ENCODE assay signal across 11 cellular contexts in the genomic region with DNA sequence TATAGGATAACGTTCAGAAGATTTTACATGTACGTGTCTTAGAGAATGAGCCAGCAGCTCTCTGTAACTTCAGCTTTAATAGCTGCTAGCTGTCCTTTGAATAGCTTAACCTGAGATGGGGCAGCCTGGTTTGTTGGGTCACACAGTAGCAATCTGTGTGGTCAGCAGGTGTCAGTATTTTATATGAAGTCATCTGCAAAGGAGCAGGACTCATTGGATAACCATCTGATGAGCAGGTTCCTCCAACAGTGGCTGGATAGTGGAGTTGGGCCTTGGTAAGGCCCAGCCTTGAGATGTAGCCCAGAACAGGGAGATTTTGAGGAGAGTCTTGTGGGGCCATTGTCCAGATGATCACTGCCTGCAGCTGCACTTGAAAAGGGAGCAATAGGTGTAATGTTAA. TPM values are rescaled to one million over a fixed set of nuclear protein-coding genes. Genes with fewer than 3 reads are reported as not detected.
DNase-seq lines count a peak whose midpoint lies in the region; ATAC-seq, FAIRE-seq and TF ChIP-seq lines count a peak whose summit lies in the region.
"Had no signal": no experiment of that assay in that cellular context is flagged by ENCODE, and none has a peak within 500 bp of the region (broad histone marks: within the 10 kb centered on the region; RNA-seq: fewer than 3 reads in every experiment).

No MANE protein-coding gene starts in this region.

- H2AFZ ChIP-seq in Loucy (ENCODE audit: low read length): no peak overlapping the region

- H3K27ac ChIP-seq in A549: peak overlapping the region; percentile 63 to 85
- no peak overlapping the region for H3K27ac ChIP-seq in effector memory CD4-positive, alpha-beta T cell (ENCODE audit: insufficient read depth, low read length, poor library complexity, severe bottlenecking)
- H3K27ac ChIP-seq: C4-2B, neutrophil had no signal

- peak; percentile 66 to 80; a peak in 4 of 6 replicates for ATAC-seq in A549

- FAIRE-seq in A549 (lab: Jason Lieb, UNC): no peak

- no peak overlapping the region for H3K9ac ChIP-seq in Loucy (ENCODE audit: low read depth, low read length, poor library complexity, severe bottlenecking)

- H3K9me2 ChIP-seq in Loucy (replicated peaks; ENCODE audit: low read depth, low read length): no peaks in the 10 kb centered on the region

- no peaks in the 10 kb centered on the region for H3K79me2 ChIP-seq in Loucy (ENCODE audit: insufficient read depth, low read length)

- TF ChIP-seq CTCF in A549 (IDR thresholded peaks at IDR 0.05): peak; percentile 25; the same call in 1 of the 3 replicates
- TF ChIP-seq CTCF in Loucy (conservative IDR thresholded peaks at IDR 0.05; ENCODE audit: low read length): peak; percentile 20
- no peak for TF ChIP-seq CTCF in fibroblast of mammary gland (conservative IDR thresholded peaks at IDR 0.05; ENCODE audit: control insufficient read depth, insufficient read depth, low read depth, low read length)

- WGBS in A549 (ENCODE audit: missing lambda C conversion rate): 85% methylated on average over 2 of the region's 2 CpGs

- no peak for TF ChIP-seq EP300 in A549 (IDR thresholded peaks at IDR 0.05)

- H3K27me3 ChIP-seq in Loucy (ENCODE audit: insufficient read depth, low read length, poor library complexity, severe bottlenecking): no peaks in the 10 kb centered on the region
- no peaks in the 10 kb centered on the region for H3K27me3 ChIP-seq in effector memory CD4-positive, alpha-beta T cell (replicated peaks; ENCODE audit: control insufficient read depth, insufficient read depth, low read length, poor library complexity, severe bottlenecking)
- H3K27me3 ChIP-seq: neutrophil had no signal

- POLR2A ChIA-PET in A549 (lab: Yijun Ruan, JAX): no interaction called here

- no peaks in the 10 kb centered on the region for H3K36me3 ChIP-seq in Loucy (ENCODE audit: insufficient read depth, low read length)
- no peaks in the 10 kb centered on the region for H3K36me3 ChIP-seq in effector memory CD4-positive, alpha-beta T cell (ENCODE audit: control insufficient read depth, insufficient read depth, low read length)
- H3K36me3 ChIP-seq: neutrophil had no signal

- no peaks in the 10 kb centered on the region for H3K9me3 ChIP-seq in A549
- no peaks in the 10 kb centered on the region for H3K9me3 ChIP-seq in Loucy (ENCODE audit: insufficient read depth, low read depth, low read length)
- H3K9me3 ChIP-seq in effector memory CD4-positive, alpha-beta T cell (ENCODE audit: control insufficient read depth, low read length): no peaks in the 10 kb centered on the region
- H3K9me3 ChIP-seq: neutrophil had no signal

- H3F3A ChIP-seq in Loucy (ENCODE audit: low read depth): no peaks in the 10 kb centered on the region

- H3K4me1 ChIP-seq in A549: peaks cover 14% of the 10 kb centered on the region; the same call in 2 of the 3 replicates
- H3K4me1 ChIP-seq in Loucy (ENCODE audit: insufficient read depth, low read length, poor library complexity, severe bottlenecking): peaks cover 6% of the 10 kb centered on the region
- no peaks in the 10 kb centered on the region for H3K4me1 ChIP-seq in effector memory CD4-positive, alpha-beta T cell (ENCODE audit: control insufficient read depth, insufficient read depth, low read length, poor library complexity, severe bottlenecking)

- no peak overlapping the region for H3K4me2 ChIP-seq in A549
- H3K4me2 ChIP-seq in Loucy (ENCODE audit: low read depth, low read length, poor library complexity, severe bottlenecking): no peak overlapping the region

- peak; percentile 17 to 66 for DNase-seq in A549 (ENCODE audit: low read depth in 1 of 2, low spot score in 1 of 2)
- DNase-seq in fibroblast of mammary gland (ENCODE audit: low read depth): peak; percentile 25
- DNase-seq in SIG-M5 treated with dmso at 0.1 percent for 504 hours (lab: John Stamatoyannopoulos, UW; ENCODE audit: unreplicated experiment): no peak
- DNase-seq in effector memory CD4-positive, alpha-beta T cell: no peak
- no peak for DNase-seq in NCI-H69 (lab: John Stamatoyannopoulos, UW)
- DNase-seq: activated naive CD4-positive, alpha-beta T cell treated with anti-CD3 and anti-CD28 coated beads, Interleukin-2, amount 50 U/mL, for 16 hours; foreskin melanocyte; NCI-H1694 had no signal

- H4K20me1 ChIP-seq in Loucy (ENCODE audit: insufficient read depth, low read length, poor library complexity, severe bottlenecking): no peaks in the 10 kb centered on the region

- TF ChIP-seq RAD21 in A549 (conservative IDR thresholded peaks at IDR 0.05 in 1 of 2, IDR thresholded peaks at IDR 0.05 in 1 of 2): peak in 1 of 2 experiments; percentile 52; a peak in 4 of 5 replicates

- CTCF ChIA-PET in A549 (lab: Yijun Ruan, JAX): interaction anchor here (1.0 to 3.2 kb wide), 2 partner anchors 32 to 55 kb away, joined by 3 to 13 read pairs; no protein-coding TSS in a partner anchor

- no peak for TF ChIP-seq POLR2A in A549 (IDR thresholded peaks at IDR 0.05; ENCODE audit: low read length)

- no peak overlapping the region for H3K4me3 ChIP-seq in A549
- H3K4me3 ChIP-seq in Loucy (ENCODE audit: low read length, poor library complexity, severe bottlenecking): no peak overlapping the region
- H3K4me3 ChIP-seq in fibroblast of mammary gland (ENCODE audit: control insufficient read depth, low read depth, low read length): no peak overlapping the region
- no peak overlapping the region for H3K4me3 ChIP-seq in effector memory CD4-positive, alpha-beta T cell (ENCODE audit: insufficient read depth, low read depth, low read length, poor library complexity, severe bottlenecking)

TF ChIP-seq in A549, 52 proteins besides CTCF, POLR2A, EP300 and RAD21:
- 0 out of 3 replicates have a peak, but pooled peaks have one; percentile 15 for TF ChIP-seq SMC3 (IDR thresholded peaks at IDR 0.05)
- no peak for TF ChIP-seq ZNF302 (CRISPR knock-in tag; IDR thresholded peaks at IDR 0.05)

RNA-seq across cellular contexts. Expression of a gene that starts 6.4 kb away (rescaled TPM):
- not detected in 2 replicates for polyA plus RNA-seq in A549 (2011; rRNA removed)
- polyA plus RNA-seq in A549 (2012; cell fraction: cytosol; rRNA removed): not detected in 2 replicates
- polyA plus RNA-seq in A549 (2012; cell fraction: nucleus; rRNA removed): not detected in 2 replicates
- polyA plus RNA-seq in A549 (2017; fragmentation: RNase III; extraction: RNeasy Plus Mini Kit Qiagen cat#74134 plus additional on column Dnase treatment): not detected in 3 replicates
- not detected in 2 replicates for polyA minus RNA-seq in A549 (2011; rRNA and poly(A)+ RNA removed)

RNA-seq across cellular contexts. Expression of a gene that starts 22.3 kb away (rescaled TPM):
- 55.7 and 67.6 TPM in 2 replicates for polyA plus RNA-seq in A549 (2011; rRNA removed)
- polyA plus RNA-seq in A549 (2012; cell fraction: cytosol; rRNA removed): 29.1 and 30.9 TPM in 2 replicates
- polyA plus RNA-seq in A549 (2012; cell fraction: nucleus; rRNA removed): 13.2 and 19.5 TPM in 2 replicates
- polyA plus RNA-seq in A549 (2017; fragmentation: RNase III; extraction: RNeasy Plus Mini Kit Qiagen cat#74134 plus additional on column Dnase treatment): 39.8 to 44.1 TPM (median 43.0 TPM) in 3 replicates
- 15.9 and 18.2 TPM in 2 replicates for polyA minus RNA-seq in A549 (2011; rRNA and poly(A)+ RNA removed)

RNA-seq across cellular contexts. Expression of a gene that starts 30.9 kb away (rescaled TPM):
- polyA plus RNA-seq in A549 (2011; rRNA removed) (0.22 TPM in 1 of 2 replicates, not detected in the other), A549 (2017; fragmentation: RNase III; extraction: RNeasy Plus Mini Kit Qiagen cat#74134 plus additional on column Dnase treatment) (not detected in 3 replicates)
- polyA plus RNA-seq in A549 (2012; cell fraction: cytosol; rRNA removed): not detected in 2 replicates
- not detected in 2 replicates for polyA plus RNA-seq in A549 (2012; cell fraction: nucleus; rRNA removed)
- polyA minus RNA-seq in A549 (2011; rRNA and poly(A)+ RNA removed): 0.49 TPM in 1 of 2 replicates, not detected in the other

RNA-seq across cellular contexts. Expression of a gene that starts 45.2 kb away (rescaled TPM):
- polyA plus RNA-seq in A549 (2011; rRNA removed): 5.1 and 7.4 TPM in 2 replicates
- 1.3 and 1.5 TPM in 2 replicates for polyA plus RNA-seq in A549 (2012; cell fraction: cytosol; rRNA removed)
- polyA plus RNA-seq in A549 (2012; cell fraction: nucleus; rRNA removed): 8.6 and 9.1 TPM in 2 replicates
- 1.4 to 3.3 TPM (median 2.4 TPM) in 3 replicates for polyA plus RNA-seq in A549 (2017; fragmentation: RNase III; extraction: RNeasy Plus Mini Kit Qiagen cat#74134 plus additional on column Dnase treatment)
- polyA minus RNA-seq in A549 (2011; rRNA and poly(A)+ RNA removed): 7.1 and 7.4 TPM in 2 replicates

RNA-seq across cellular contexts. Expression of a gene that starts 50.6 kb away (rescaled TPM):
- polyA plus RNA-seq in A549 (2011; rRNA removed): 4.8 and 6.0 TPM in 2 replicates
- polyA plus RNA-seq in A549 (2012; cell fraction: cytosol; rRNA removed): 5.0 and 6.5 TPM in 2 replicates
- 20.1 and 25.5 TPM in 2 replicates for polyA plus RNA-seq in A549 (2012; cell fraction: nucleus; rRNA removed)
- polyA plus RNA-seq in A549 (2017; fragmentation: RNase III; extraction: RNeasy Plus Mini Kit Qiagen cat#74134 plus additional on column Dnase treatment): 5.3 to 7.2 TPM (median 6.5 TPM) in 3 replicates
- polyA minus RNA-seq in A549 (2011; rRNA and poly(A)+ RNA removed): 3.4 and 4.5 TPM in 2 replicates

Comparison
In these comparisons a context has a peak if more than half of its experiments do, and no peak if none do; other contexts are left out.
1. DNase-seq: peak in A549 (2 of 2) and fibroblast of mammary gland (single experiment); none in SIG-M5 treated with dmso at 0.1 percent for 504 hours (single experiment), effector memory CD4-positive, alpha-beta T cell (0 of 3) and NCI-H69 (single experiment).